ENCODE assay signal across 18 cellular contexts in the genomic region with DNA sequence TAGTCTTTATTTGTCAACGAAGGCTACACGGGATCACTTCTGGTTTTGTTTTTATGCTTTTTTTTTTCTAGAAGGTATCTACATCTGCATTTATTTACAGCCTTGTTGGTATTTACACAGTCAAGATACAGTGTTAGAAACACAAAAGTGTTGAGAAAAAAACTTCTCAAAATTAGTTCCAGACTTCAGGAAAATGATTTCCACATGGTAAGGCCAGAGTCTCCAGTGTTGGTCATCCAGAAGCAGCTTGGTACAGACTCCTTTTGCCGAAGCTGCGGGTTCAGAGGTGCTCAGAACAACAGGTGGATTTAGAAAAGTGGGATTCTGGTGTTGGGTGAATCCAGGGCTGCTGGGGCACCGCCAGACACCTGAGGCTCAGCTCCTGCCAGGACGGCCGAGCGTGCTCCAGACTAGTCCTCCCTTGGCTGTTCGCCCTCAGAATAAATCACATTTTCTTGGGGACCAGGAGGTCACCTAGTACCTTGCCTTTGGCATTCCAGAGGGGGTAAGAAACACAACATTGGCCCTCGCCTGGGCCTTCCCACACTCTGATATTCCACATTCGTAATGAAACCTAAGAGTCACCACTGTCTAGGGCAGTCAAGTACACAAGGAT.
DNase-seq lines count a peak whose midpoint lies in the region; ATAC-seq and TF ChIP-seq lines count a peak whose summit lies in the region.
"Had no signal": no experiment of that assay in that cellular context is flagged by ENCODE, and none has a peak within 500 bp of the region (broad histone marks: within the 10 kb centered on the region; RNA-seq: fewer than 3 reads in every experiment).

No MANE protein-coding gene starts in this region.

- no peaks in the 10 kb centered on the region for H3K27me3 Mint-ChIP-seq in activated T-helper 2 cell treated with anti-CD3 and anti-CD28 coated beads, Interferon-gamma antibody, Interleukin-2, Interleukin-4, amounts not matched to agents 10 μg/mL and 5 μg/mL and 100 μg/mL, durations not matched to agents 14 hours and 24 hours and 36 hours (ENCODE audit: low read depth)

- no peaks in the 10 kb centered on the region for H3K36me3 Mint-ChIP-seq in activated T-helper 2 cell treated with anti-CD3 and anti-CD28 coated beads, Interferon-gamma antibody, Interleukin-2, Interleukin-4, amounts not matched to agents 10 μg/mL and 5 μg/mL and 100 μg/mL, durations not matched to agents 14 hours and 24 hours and 36 hours (ENCODE audit: low read depth)
- H3K36me3 Mint-ChIP-seq: CD4-positive, alpha-beta memory T cell had no signal

- no peaks in the 10 kb centered on the region for H3K9me3 Mint-ChIP-seq in activated T-helper 2 cell treated with anti-CD3 and anti-CD28 coated beads, Interferon-gamma antibody, Interleukin-2, Interleukin-4, amounts not matched to agents 10 μg/mL and 5 μg/mL and 100 μg/mL, durations not matched to agents 14 hours and 24 hours and 36 hours
- H3K9me3 Mint-ChIP-seq: CD4-positive, alpha-beta memory T cell had no signal

- DNase-seq in right atrium auricular region (ENCODE audit: low spot score) = peak; percentile 47
- DNase-seq in heart right ventricle = no peak
- DNase-seq in activated T-helper 2 cell treated with anti-CD3 and anti-CD28 coated beads, Interferon-gamma antibody, Interleukin-2, Interleukin-4, amounts not matched to agents 10 μg/mL and 5 μg/mL and 100 μg/mL, durations not matched to agents 14 hours and 24 hours and 36 hours (ENCODE audit: low spot score) = no peak
- DNase-seq in islet precursor cell = peak; percentile 35
- DNase-seq in stimulated activated CD8-positive, alpha-beta memory T cell treated with anti-CD3 and anti-CD28 coated beads, Interleukin-4, amount 100 ng/mL, for 48 hours = no peak
- DNase-seq: ACHN; BE2C; CD4-positive, alpha-beta memory T cell; DND-41; GDM1; Karpas-422; NCI-H187 treated with DMSO at 0.1 percent for 48 hours; NCI-H446 treated with DMSO at 0.1 percent for 48 hours; NCI-H774 had no signal

- intact Hi-C loops in heart right ventricle (cut with DNase I) = loop anchor here in 1 of 10 donors (10.0 kb wide), 1 partner anchor 301 kb away; no protein-coding TSS in a partner anchor
- intact Hi-C loops in activated T-helper 2 cell treated with anti-CD3 and anti-CD28 coated beads, Interferon-gamma antibody, Interleukin-2, Interleukin-4, amounts not matched to agents 10 μg/mL and 5 μg/mL and 100 μg/mL, durations not matched to agents 14 hours and 24 hours and 36 hours (cut with micrococcal nuclease) = loop anchor here (2.0 kb wide), 1 partner anchor 79 kb away; a partner anchor contains a TSS

- H3K27ac Mint-ChIP-seq in activated T-helper 2 cell treated with anti-CD3 and anti-CD28 coated beads, Interferon-gamma antibody, Interleukin-2, Interleukin-4, amounts not matched to agents 10 μg/mL and 5 μg/mL and 100 μg/mL, durations not matched to agents 14 hours and 24 hours and 36 hours = peak overlapping the region; percentile 46
- H3K27ac Mint-ChIP-seq: CD4-positive, alpha-beta memory T cell had no signal

- H3K27me3 ChIP-seq in right atrium auricular region = no peaks in the 10 kb centered on the region
- no peaks in the 10 kb centered on the region for H3K27me3 ChIP-seq in heart right ventricle
- H3K27me3 ChIP-seq: BE2C had no signal

- H3K9me3 ChIP-seq in right atrium auricular region = no peaks in the 10 kb centered on the region
- no peaks in the 10 kb centered on the region for H3K9me3 ChIP-seq in heart right ventricle
- H3K9me3 ChIP-seq: BE2C had no signal

- H3K27ac ChIP-seq in right atrium auricular region = no peak overlapping the region
- no peak overlapping the region for H3K27ac ChIP-seq in heart right ventricle

- H3K36me3 ChIP-seq in right atrium auricular region = no peaks in the 10 kb centered on the region
- H3K36me3 ChIP-seq in heart right ventricle = no peaks in the 10 kb centered on the region

- peaks cover 40% of the 10 kb centered on the region for H3K4me1 Mint-ChIP-seq in activated T-helper 2 cell treated with anti-CD3 and anti-CD28 coated beads, Interferon-gamma antibody, Interleukin-2, Interleukin-4, amounts not matched to agents 10 μg/mL and 5 μg/mL and 100 μg/mL, durations not matched to agents 14 hours and 24 hours and 36 hours (ENCODE audit: low read depth)
- H3K4me1 Mint-ChIP-seq: CD4-positive, alpha-beta memory T cell had no signal

- ATAC-seq in heart right ventricle = no peak
- ATAC-seq in HG02610 (IDR thresholded peaks at IDR 0.05; ENCODE audit: unreplicated experiment) = no peak
- ATAC-seq in HG02981 (IDR thresholded peaks at IDR 0.05; ENCODE audit: unreplicated experiment) = no peak
- ATAC-seq: HepG2, Right ventricle myocardium inferior had no signal

- H3K4me3 ChIP-seq in right atrium auricular region (no peak overlapping the region), heart right ventricle (no peak overlapping the region)

- 85 to 91% methylated on average over 11 of the region's 11 CpGs for WGBS in heart right ventricle, 2 donors

- no peak overlapping the region for H3K4me3 Mint-ChIP-seq in activated T-helper 2 cell treated with anti-CD3 and anti-CD28 coated beads, Interferon-gamma antibody, Interleukin-2, Interleukin-4, amounts not matched to agents 10 μg/mL and 5 μg/mL and 100 μg/mL, durations not matched to agents 14 hours and 24 hours and 36 hours (ENCODE audit: low read depth)
- H3K4me3 Mint-ChIP-seq: CD4-positive, alpha-beta memory T cell had no signal

- no peaks in the 10 kb centered on the region for H3K4me1 ChIP-seq in right atrium auricular region
- H3K4me1 ChIP-seq in heart right ventricle = no peaks in the 10 kb centered on the region
- H3K4me1 ChIP-seq: BE2C had no signal

- no peak for TF ChIP-seq CTCF in right atrium auricular region (IDR thresholded peaks at IDR 0.05)
- TF ChIP-seq CTCF in heart right ventricle (IDR thresholded peaks at IDR 0.05) = no peak

Comparison
In these comparisons a context has a peak if more than half of its experiments do, and no peak if none do; other contexts are left out.
1. DNase-seq: peak in right atrium auricular region (single experiment) and islet precursor cell (single experiment); none in heart right ventricle (0 of 2), activated T-helper 2 cell treated with anti-CD3 and anti-CD28 coated beads, Interferon-gamma antibody, Interleukin-2, Interleukin-4, amounts not matched to agents 10 μg/mL and 5 μg/mL and 100 μg/mL, durations not matched to agents 14 hours and 24 hours and 36 hours (single experiment) and stimulated activated CD8-positive, alpha-beta memory T cell treated with anti-CD3 and anti-CD28 coated beads, Interleukin-4, amount 100 ng/mL, for 48 hours (single experiment).